In genomic region chr16:31107465-31107867, GRCh38 we compare ENCODE assay signal across 8 cellular contexts. TPM values are rescaled to one million over a fixed set of nuclear protein-coding genes. Genes with fewer than 3 reads are reported as not detected.
A peak's percentile ranks its signal among the peaks of the same experiment; 100 is the strongest.
DNase-seq lines count a peak whose midpoint lies in the region; ATAC-seq and TF ChIP-seq lines count a peak whose summit lies in the region.

No MANE protein-coding gene starts in this region.

- intact Hi-C loops in left ventricle myocardium superior (cut with micrococcal nuclease) = no loop called here

- in situ Hi-C loops in KBM-7 (cut with MboI; ENCODE audit: low pct_unique_long_range_greater_than_20kb, low sequenced_read_pairs) = no loop called here

- H3K4me2 ChIP-seq in SU-DHL-6 (ENCODE audit: low read depth, low read length, poor library complexity, severe bottlenecking) = peak overlapping the region; percentile 98

- H3K27me3 ChIP-seq in SU-DHL-6 (ENCODE audit: low read length) = no peaks in the 10 kb centered on the region

- no peaks in the 10 kb centered on the region for H3K36me3 Mint-ChIP-seq in natural killer cell treated with Interleukin-12 subunit alpha and Interleukin-12 subunit beta and Interleukin-15 and Interleukin-18, amount 100 ng/mL, for 72 hours

- no peaks in the 10 kb centered on the region for H3K9me2 ChIP-seq in SU-DHL-6 (replicated peaks; ENCODE audit: insufficient read depth, low read length)

- 0 out of 2 replicates have a peak, but pooled peaks cover 11% of the 10 kb centered on the region for H3F3A ChIP-seq in SU-DHL-6 (ENCODE audit: insufficient read depth)

- no peaks in the 10 kb centered on the region for H4K20me1 ChIP-seq in SU-DHL-6 (ENCODE audit: low read depth, low read length)

- H3K4me1 Mint-ChIP-seq in natural killer cell treated with Interleukin-12 subunit alpha and Interleukin-12 subunit beta and Interleukin-15 and Interleukin-18, amount 100 ng/mL, for 72 hours (ENCODE audit: low read depth in 2 of 2) = peaks cover 17 to 20% of the 10 kb centered on the region in 2 donors

- H2AFZ ChIP-seq in SU-DHL-6 (ENCODE audit: low read depth, low read length, severe bottlenecking) = peak overlapping the region; percentile 74

- DNase-seq in natural killer cell treated with Interleukin-12 subunit alpha and Interleukin-12 subunit beta and Interleukin-15 and Interleukin-18, amount 100 ng/mL, for 72 hours (ENCODE audit: low spot score) = no peak
- no peak for DNase-seq in MV-4-11 (lab: John Stamatoyannopoulos, UW)
- no peak for DNase-seq in NCI-H2107 (lab: John Stamatoyannopoulos, UW)
- no peak for DNase-seq in left ventricle myocardium superior
- DNase-seq in KBM-7 = no peak

- no peaks in the 10 kb centered on the region for H3K36me3 ChIP-seq in SU-DHL-6 (ENCODE audit: low read length)

- peak overlapping the region; percentile 86 for H3K9ac ChIP-seq in SU-DHL-6 (ENCODE audit: low read length)

- H3K79me2 ChIP-seq in SU-DHL-6 (ENCODE audit: insufficient read depth, low read length) = 0 out of 2 replicates have a peak, but pooled peaks cover 7% of the 10 kb centered on the region

- H3K9me3 Mint-ChIP-seq in natural killer cell treated with Interleukin-12 subunit alpha and Interleukin-12 subunit beta and Interleukin-15 and Interleukin-18, amount 100 ng/mL, for 72 hours = no peaks in the 10 kb centered on the region

- H3K27ac ChIP-seq in SU-DHL-6 (ENCODE audit: low read depth, low read length) = peak overlapping the region; percentile 28

- H3K4me3 Mint-ChIP-seq in natural killer cell treated with Interleukin-12 subunit alpha and Interleukin-12 subunit beta and Interleukin-15 and Interleukin-18, amount 100 ng/mL, for 72 hours = peak overlapping the region; percentile 93

- peak overlapping the region; percentile 85 to 96 for H3K27ac Mint-ChIP-seq in natural killer cell treated with Interleukin-12 subunit alpha and Interleukin-12 subunit beta and Interleukin-15 and Interleukin-18, amount 100 ng/mL, for 72 hours

- no peaks in the 10 kb centered on the region for H3K9me3 ChIP-seq in SU-DHL-6 (ENCODE audit: insufficient read depth, low read length)

- peak overlapping the region; percentile 74 for H3K4me3 ChIP-seq in SU-DHL-6 (ENCODE audit: insufficient read depth, low read length, poor library complexity, severe bottlenecking)

- H3K27me3 Mint-ChIP-seq in natural killer cell treated with Interleukin-12 subunit alpha and Interleukin-12 subunit beta and Interleukin-15 and Interleukin-18, amount 100 ng/mL, for 72 hours = no peaks in the 10 kb centered on the region

- no peak for TF ChIP-seq CTCF in SU-DHL-6 (IDR thresholded peaks at IDR 0.05; ENCODE audit: insufficient read depth, low read length, poor library complexity, severe bottlenecking)

- ATAC-seq in GM18868 (IDR thresholded peaks at IDR 0.05; ENCODE audit: unreplicated experiment) (peak; percentile 62), HG02588 (IDR thresholded peaks at IDR 0.05; ENCODE audit: unreplicated experiment) (peak; percentile 41), left ventricle myocardium superior (no peak)
- ATAC-seq in natural killer cell treated with Interleukin-12 subunit alpha and Interleukin-12 subunit beta and Interleukin-15 and Interleukin-18, amount 100 ng/mL, for 72 hours = peak in 1 of 2 donors; percentile 24

RNA-seq across cellular contexts. Expression of gene BCKDK, which starts 0.7 kb away (rescaled TPM):
- 10 to 100 TPM; 42.7 to 43.1 TPM for total RNA-seq in natural killer cell treated with Interleukin-12 subunit alpha and Interleukin-12 subunit beta and Interleukin-15 and Interleukin-18, amount 100 ng/mL, for 72 hours
- total RNA-seq in left ventricle myocardium superior = 90.5 TPM

RNA-seq across cellular contexts. Expression of gene KAT8, which starts 10.0 kb away (rescaled TPM):
- total RNA-seq in natural killer cell treated with Interleukin-12 subunit alpha and Interleukin-12 subunit beta and Interleukin-15 and Interleukin-18, amount 100 ng/mL, for 72 hours = 10 to 100 TPM; 39.5 to 67.3 TPM
- 77.4 TPM for total RNA-seq in left ventricle myocardium superior

RNA-seq across cellular contexts. Expression of gene VKORC1, which starts 12.9 kb away (rescaled TPM):
- total RNA-seq in natural killer cell treated with Interleukin-12 subunit alpha and Interleukin-12 subunit beta and Interleukin-15 and Interleukin-18, amount 100 ng/mL, for 72 hours = 10 to 100 TPM; 65.2 to 84.6 TPM
- 39.9 TPM for total RNA-seq in left ventricle myocardium superior

RNA-seq across cellular contexts. Expression of gene PRSS53, which starts 18.7 kb away (rescaled TPM):
- 1 to 10 TPM; 4.1 to 5.1 TPM for total RNA-seq in natural killer cell treated with Interleukin-12 subunit alpha and Interleukin-12 subunit beta and Interleukin-15 and Interleukin-18, amount 100 ng/mL, for 72 hours
- 0.87 TPM for total RNA-seq in left ventricle myocardium superior

RNA-seq across cellular contexts. Expression of gene PRSS8, which starts 28.1 kb away (rescaled TPM):
- not detected for total RNA-seq in natural killer cell treated with Interleukin-12 subunit alpha and Interleukin-12 subunit beta and Interleukin-15 and Interleukin-18, amount 100 ng/mL, for 72 hours
- total RNA-seq in left ventricle myocardium superior = not detected
